ENCODE assay signal across 22 cellular contexts in genomic region chr7:6424702-6425072, GRCh38. TPM values are rescaled to one million over a fixed set of nuclear protein-coding genes. Genes with fewer than 3 reads are reported as not detected.
DNase-seq lines count a peak whose midpoint lies in the region; ATAC-seq and TF ChIP-seq lines count a peak whose summit lies in the region.
"Had no signal": no experiment of that assay in that cellular context is flagged by ENCODE, and none has a peak within 500 bp of the region (broad histone marks: within the 10 kb centered on the region; RNA-seq: fewer than 3 reads in every experiment).

No MANE protein-coding gene starts in this region.

- no peak overlapping the region for H3K9ac ChIP-seq in PC-3 (ENCODE audit: low read length)

- H3F3A ChIP-seq in PC-3 (ENCODE audit: low read length, unreplicated experiment): no peaks in the 10 kb centered on the region

- H3K27me3 ChIP-seq in PC-3 (ENCODE audit: low read length) (no peaks in the 10 kb centered on the region), layer of hippocampus (ENCODE audit: control insufficient read depth, insufficient read depth, low read length) (no peaks in the 10 kb centered on the region), spleen (replicated peaks in 1 of 7) (no peaks in the 10 kb centered on the region)
- H3K27me3 ChIP-seq: colonic mucosa, gastroesophageal sphincter, stomach had no signal

- H3K36me3 Mint-ChIP-seq in CD14-positive monocyte: peaks cover 67 to 87% of the 10 kb centered on the region in 2 donors

- no peaks in the 10 kb centered on the region for H3K79me2 ChIP-seq in PC-3 (ENCODE audit: low read length)

- H3K9me2 ChIP-seq in PC-3 (replicated peaks; ENCODE audit: low read length): no peaks in the 10 kb centered on the region

- H3K27me3 Mint-ChIP-seq in CD14-positive monocyte (ENCODE audit: low read depth in 3 of 3): peaks cover 0 to 3% (median 0%) of the 10 kb centered on the region in 3 donors
- H3K27me3 Mint-ChIP-seq: activated CD4-positive, alpha-beta T cell treated with anti-CD3 and anti-CD28 coated beads, Interleukin-2, amount 10 ng/mL, durations not matched to agents 24 days and 14 days; memory B cell had no signal

- no peak overlapping the region for H3K27ac ChIP-seq in PC-3 (ENCODE audit: low read length)
- peak overlapping the region; percentile 75 for H3K27ac ChIP-seq in layer of hippocampus (ENCODE audit: low read depth, low read length)
- peak overlapping the region in 7 of 8 donors; percentile 54 to 93 (median 77) for H3K27ac ChIP-seq in spleen
- H3K27ac ChIP-seq: PC-9, SK-N-MC had no signal

- H3K9me3 ChIP-seq in PC-3 (ENCODE audit: low read length) (no peaks in the 10 kb centered on the region), spleen (no peaks in the 10 kb centered on the region)
- H3K9me3 ChIP-seq: colonic mucosa, gastroesophageal sphincter, stomach had no signal

- WGBS in spleen, 5 donors: 50 to 82% (median 73%) methylated on average over 10 to 12 of the region's 12 CpGs

- DNase-seq in CD14-positive monocyte (ENCODE audit: low spot score) (peak; percentile 51), PC-3 (no peak), spleen (no peak), left colon (no peak), SW480 (ENCODE audit: low spot score) (no peak), NK-92 (lab: John Stamatoyannopoulos, UW; ENCODE audit: unreplicated experiment) (no peak)
- DNase-seq: activated CD4-positive, alpha-beta T cell treated with anti-CD3 and anti-CD28 coated beads, Interleukin-2, amount 10 ng/mL, durations not matched to agents 24 days and 14 days; activated CD8-positive, alpha-beta memory T cell treated with anti-CD3 and anti-CD28 coated beads, Interleukin-2, amount 50 U/mL, for 4 hours; activated naive CD4-positive, alpha-beta T cell; MM.1S; NCI-H2029 treated with DMSO at 0.1 percent for 48 hours; NCI-H510A treated with DMSO at 0.1 percent for 48 hours; stimulated activated CD4-positive, alpha-beta T cell treated with anti-CD3 and anti-CD28 coated beads, Interleukin-15, amount 100 ng/mL, for 24 hours had no signal

- H3K4me3 ChIP-seq in PC-3 (ENCODE audit: low read length) (no peak overlapping the region), spleen (peak overlapping the region in 1 of 8 donors; percentile 47)
- H3K4me3 ChIP-seq: colonic mucosa, gastroesophageal sphincter, PC-9, SK-N-MC, stomach had no signal

- no peak overlapping the region for H2AFZ ChIP-seq in PC-3 (ENCODE audit: low read length)
- H2AFZ ChIP-seq: PC-9 had no signal

- intact Hi-C loops in CD14-positive monocyte (cut with micrococcal nuclease): no loop called here
- intact Hi-C loops in PC-3 (cut with micrococcal nuclease): loop anchor here (1.0 kb wide), 1 partner anchor 31 kb away; no protein-coding TSS in a partner anchor
- intact Hi-C loops in spleen (cut with DNase I; ENCODE audit: low total_unique reads): no loop called here
- intact Hi-C loops in left colon (cut with DNase I, micrococcal nuclease): no loop called here

- H4K20me1 ChIP-seq in PC-3 (ENCODE audit: low read length): no peaks in the 10 kb centered on the region

- no TSS peak for BruUV-seq in PC-3 (replicated peaks; lab: Mats Ljungman, UMichigan)

- TF ChIP-seq CTCF in CD14-positive monocyte (IDR thresholded peaks at IDR 0.05) (no peak), PC-3 (conservative IDR thresholded peaks at IDR 0.05; ENCODE audit: low read depth, low read length) (no peak), spleen (IDR thresholded peaks at IDR 0.05 in 8 of 11, conservative IDR thresholded peaks at IDR 0.05 in 3 of 11) (no peak)

- peak overlapping the region; percentile 64 to 86 for H3K4me3 Mint-ChIP-seq in CD14-positive monocyte
- H3K4me3 Mint-ChIP-seq: activated CD4-positive, alpha-beta T cell treated with anti-CD3 and anti-CD28 coated beads, Interleukin-2, amount 10 ng/mL, durations not matched to agents 24 days and 14 days; memory B cell; nephron had no signal

- H3K4me2 ChIP-seq in PC-3 (ENCODE audit: low read length): no peak overlapping the region
- H3K4me2 ChIP-seq: PC-9 had no signal

- TF ChIP-seq POLR2A in spleen (IDR thresholded peaks at IDR 0.05): no peak

- peaks cover 0 to 6% (median 0%) of the 10 kb centered on the region in 7 donors for H3K9me3 Mint-ChIP-seq in CD14-positive monocyte
- H3K9me3 Mint-ChIP-seq: activated CD4-positive, alpha-beta T cell treated with anti-CD3 and anti-CD28 coated beads, Interleukin-2, amount 10 ng/mL, durations not matched to agents 24 days and 14 days; memory B cell; nephron had no signal

- H3K4me1 ChIP-seq in PC-3 (ENCODE audit: insufficient read depth, low read length): no peaks in the 10 kb centered on the region; the same call in 1 of the 2 replicates
- H3K4me1 ChIP-seq in spleen: peaks cover 0 to 38% (median 13%) of the 10 kb centered on the region in 6 donors
- H3K4me1 ChIP-seq: colonic mucosa had no signal

- ATAC-seq in PC-3 (peak; percentile 6), GM19395 (IDR thresholded peaks at IDR 0.05; ENCODE audit: unreplicated experiment) (no peak), left colon (no peak)

- POLR2A ChIA-PET in PC-3 (lab: Charles Lee; ENCODE audit: unreplicated experiment): no interaction called here

- CTCF ChIA-PET in PC-3 (lab: Charles Lee): interaction anchor here (0.6 to 1.0 kb wide), 2 partner anchors 13 to 34 kb away, joined by 3 read pairs; no protein-coding TSS in a partner anchor

- peaks cover 20% of the 10 kb centered on the region for H3K36me3 ChIP-seq in PC-3 (ENCODE audit: low read depth, low read length)
- H3K36me3 ChIP-seq in spleen: peaks cover 0 to 96% (median 67%) of the 10 kb centered on the region in 6 donors
- H3K36me3 ChIP-seq: colonic mucosa had no signal

- H3K4me1 Mint-ChIP-seq in CD14-positive monocyte: peaks cover 51% of the 10 kb centered on the region
- H3K4me1 Mint-ChIP-seq: nephron had no signal

- H3K27ac Mint-ChIP-seq in CD14-positive monocyte: peak overlapping the region; percentile 98 to 100 (median 99)
- H3K27ac Mint-ChIP-seq: activated CD4-positive, alpha-beta T cell treated with anti-CD3 and anti-CD28 coated beads, Interleukin-2, amount 10 ng/mL, durations not matched to agents 24 days and 14 days; memory B cell; nephron had no signal

RNA-seq across cellular contexts. Expression of gene DAGLB, which starts 23.1 kb away (rescaled TPM):
- polyA plus RNA-seq in CD14-positive monocyte (10 to 100 TPM; 15.2 to 16.4 TPM), spleen (10 to 100 TPM in 2 of 3 donors, 1 to 10 TPM in 1; 7.2 to 29.2 (median 18.4) TPM)
- total RNA-seq in PC-3 (2014; rRNA removed) (23.4 and 34.5 TPM in 2 replicates), spleen (10 to 100 TPM; 14.4 to 35.1 (median 25.3) TPM), left colon (10 to 100 TPM; 20.1 to 26.8 TPM)

RNA-seq across cellular contexts. Expression of gene RAC1, which starts 50.4 kb away (rescaled TPM):
- polyA plus RNA-seq in CD14-positive monocyte: 100 to 1,000 TPM; 629 to 652 TPM
- total RNA-seq in PC-3 (2014; rRNA removed): 89.7 and 138 TPM in 2 replicates
- total RNA-seq in spleen: 100 to 1,000 TPM; 135 to 200 (median 174) TPM
- 100 to 1,000 TPM; 137 to 185 (median 162) TPM for polyA plus RNA-seq in spleen
- 100 to 1,000 TPM; 422 to 431 TPM for total RNA-seq in left colon

RNA-seq across cellular contexts. Expression of gene KDELR2, which starts 59.3 kb away (rescaled TPM):
- polyA plus RNA-seq in CD14-positive monocyte: 100 to 1,000 TPM in 1 of 2 donors, 10 to 100 TPM in 1; 91.7 to 103 TPM
- 107 and 109 TPM in 2 replicates for total RNA-seq in PC-3 (2014; rRNA removed)
- total RNA-seq in spleen: 10 to 100 TPM; 55.4 to 77.9 (median 67.7) TPM
- 10 to 100 TPM; 20.8 to 36.1 (median 29.9) TPM for polyA plus RNA-seq in spleen
- 100 to 1,000 TPM; 199 to 237 TPM for total RNA-seq in left colon
